24 cellular contexts compared by ENCODE assay signal in the genomic region with DNA sequence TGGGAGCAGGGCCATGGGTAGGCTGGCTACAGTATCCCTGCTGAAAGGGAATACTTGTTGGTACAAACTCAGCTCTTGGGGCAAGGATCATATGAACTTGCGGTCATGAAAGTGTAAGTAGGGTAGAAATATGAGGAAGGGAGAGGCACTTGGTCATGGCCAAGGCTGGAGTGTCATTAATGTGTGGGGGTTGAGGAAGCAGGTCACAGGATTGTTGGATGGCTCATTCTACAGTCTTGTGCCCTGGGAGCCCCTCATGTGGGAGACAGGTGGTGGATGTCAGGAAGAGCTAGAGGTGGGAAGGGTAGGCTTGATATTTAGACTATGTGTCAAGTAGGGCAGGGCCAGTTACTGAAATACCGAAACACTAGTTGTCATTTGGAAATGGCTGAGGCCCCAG.
"Had no signal": no experiment of that assay in that cellular context is flagged by ENCODE, and none has a peak within 500 bp of the region (broad histone marks: within the 10 kb centered on the region; RNA-seq: fewer than 3 reads in every experiment).

No MANE protein-coding gene starts in this region.

- H3K36me3 ChIP-seq: MG63, SJCRH30 had no signal

- H3K27me3 ChIP-seq: MG63 had no signal

- H3K9me3 ChIP-seq: MG63, SJCRH30 had no signal

- H3K27ac ChIP-seq: HL-60, SJCRH30 had no signal

- H3K4me3 ChIP-seq: MG63, SJCRH30 had no signal

- H3K4me1 ChIP-seq: SJCRH30 had no signal

- DNase-seq: IMR-90; Karpas-422; KG1; MG63; NCI-H1092; NCI-H1105 treated with DMSO at 0.1 percent for 48 hours; NCI-H1417 treated with DMSO at 0.1 percent for 48 hours; NCI-H146; NCI-H1694 treated with DMSO at 0.1 percent for 48 hours; NCI-H2029; NCI-H2081 treated with DMSO at 0.1 percent for 48 hours; NCI-H2171; NCI-H226; NCI-H510A; NCI-H524 treated with DMSO at 0.1 percent for 48 hours; NCI-H69; NCI-H82; NK-92 treated with Interleukin-12 subunit alpha and Interleukin-12 subunit beta, amount 100 ng/mL, for 24 hours; PC-3; SHP77 treated with DMSO at 0.1 percent for 48 hours; SJCRH30 had no signal

- ATAC-seq: Panc1, PC-3, SK-N-SH treated with all-trans-retinoic acid at 6 μM for 48 hours had no signal
